ENCODE assay signal across 10 cellular contexts in genomic region chr17:8117367-8117979, GRCh38. TPM values are rescaled to one million over a fixed set of nuclear protein-coding genes. Genes with fewer than 3 reads are reported as not detected.
DNase-seq lines count a peak whose midpoint lies in the region; ATAC-seq and TF ChIP-seq lines count a peak whose summit lies in the region.
"Had no signal": no experiment of that assay in that cellular context is flagged by ENCODE, and none has a peak within 500 bp of the region (broad histone marks: within the 10 kb centered on the region; RNA-seq: fewer than 3 reads in every experiment).

No MANE protein-coding gene starts in this region.

- H3K36me3 ChIP-seq in ACC112 (ENCODE audit: insufficient read depth, low read length) (no peaks in the 10 kb centered on the region), HEK293 (ENCODE audit: control insufficient read depth in 2 of 2, insufficient read depth in 1 of 2, low read length in 2 of 2) (no peaks in the 10 kb centered on the region), brain microvascular endothelial cell (replicated peaks) (no peaks in the 10 kb centered on the region)

- DNase-seq in brain microvascular endothelial cell (no peak), HCEC 1CT (no peak), 8988T (no peak), COLO668 (lab: John Stamatoyannopoulos, UW; ENCODE audit: unreplicated experiment) (no peak)

- peak overlapping the region; percentile 81 for H3K4me3 ChIP-seq in ACC112 (ENCODE audit: low read depth, low read length)
- H3K4me3 ChIP-seq in HEK293 (ENCODE audit: low read depth, low read length) = peak overlapping the region; percentile 48
- peak overlapping the region; percentile 65 for H3K4me3 ChIP-seq in brain microvascular endothelial cell (ENCODE audit: low read depth, low read length)
- peak overlapping the region; percentile 38 for H3K4me3 ChIP-seq in mononuclear cell (ENCODE audit: low read length)

- no peak overlapping the region for H3K27ac ChIP-seq in ACC112 (ENCODE audit: low read depth, low read length)
- no peak overlapping the region; the same call in 1 of the 2 replicates for H3K27ac ChIP-seq in HEK293 (ENCODE audit: extremely low read depth, low read depth, low read length)
- no peak overlapping the region for H3K27ac ChIP-seq in brain microvascular endothelial cell

- no peak for ATAC-seq in HG02610 (IDR thresholded peaks at IDR 0.05; ENCODE audit: unreplicated experiment)

- TF ChIP-seq CTCF in HEK293 (tag by site-specific recombination; IDR thresholded peaks at IDR 0.05) = no peak
- no peak for TF ChIP-seq CTCF in brain microvascular endothelial cell (IDR thresholded peaks at IDR 0.05; ENCODE audit: low read depth, low read length, missing control alignments)

- no peaks in the 10 kb centered on the region for H3K79me2 ChIP-seq in ACC112 (ENCODE audit: control insufficient read depth, insufficient read depth, low read length, unreplicated experiment)

- H2AFZ ChIP-seq in ACC112 (ENCODE audit: low read length, unreplicated experiment) = peak overlapping the region; percentile 75

- H3K9me3 ChIP-seq in HEK293 (ENCODE audit: control insufficient read depth, insufficient read depth, low read depth, low read length) = no peaks in the 10 kb centered on the region
- H3K9me3 ChIP-seq in mononuclear cell (ENCODE audit: low read depth, low read length) = no peaks in the 10 kb centered on the region

- H3K27me3 ChIP-seq in ACC112 (ENCODE audit: insufficient read depth, low read length) (peaks cover 38% of the 10 kb centered on the region), brain microvascular endothelial cell (replicated peaks) (peaks cover 14% of the 10 kb centered on the region), mononuclear cell (ENCODE audit: insufficient read depth, low read length) (peaks cover 58% of the 10 kb centered on the region)

- CTCF ChIA-PET in HEK293 (lab: Yijun Ruan, JAX) = interaction anchor here (0.8 to 3.5 kb wide), 18 partner anchors 9 to 109 kb away, joined by 3 to 81 read pairs (median 16); partner anchors contain the start of gene ALOX12B

- H3K4me1 ChIP-seq in ACC112 (ENCODE audit: control insufficient read depth, insufficient read depth, low read length, unreplicated experiment) (peaks cover 5% of the 10 kb centered on the region), HEK293 (ENCODE audit: control insufficient read depth, insufficient read depth, low read length) (no peaks in the 10 kb centered on the region; the same call in 1 of the 2 replicates), mononuclear cell (ENCODE audit: insufficient read depth, low read length) (peaks cover 46% of the 10 kb centered on the region)

- in situ Hi-C loops in brain microvascular endothelial cell (cut with HindIII; ENCODE audit: low pct_ligation_motif_present, low sequenced_read_pairs) = loop anchor here (10.0 kb wide), 1 partner anchor 63 kb away; no protein-coding TSS in a partner anchor

- POLR2A ChIA-PET in HEK293 (lab: Yijun Ruan, JAX) = interaction anchor here (3.5 kb wide), 1 partner anchor 105 kb away, joined by 32 read pairs; no protein-coding TSS in a partner anchor

TF ChIP-seq in HEK293, 187 proteins besides CTCF, POLR2A, EP300 and RAD21:
- TF ChIP-seq ZBTB49 (tag by site-specific recombination; IDR thresholded peaks at IDR 0.05; ENCODE audit: low read depth) = no peak
- no peak for TF ChIP-seq ZNF555 (tag by site-specific recombination; conservative IDR thresholded peaks at IDR 0.05)
- TF ChIP-seq ZNF791 (tag by site-specific recombination; IDR thresholded peaks at IDR 0.05) = no peak

RNA-seq across cellular contexts. Expression of gene ALOXE3, which starts 0.8 kb away (rescaled TPM):
- 0.10 TPM for total RNA-seq in mononuclear cell
- total RNA-seq: left lobe of liver, SK-MEL-5 had no signal

RNA-seq across cellular contexts. Expression of gene HES7, which starts 6.4 kb away (rescaled TPM):
- not detected for total RNA-seq in mononuclear cell
- total RNA-seq: left lobe of liver, SK-MEL-5 had no signal

RNA-seq across cellular contexts. Expression of gene ALOX12B, which starts 30.0 kb away (rescaled TPM):
- not detected for total RNA-seq in mononuclear cell
- total RNA-seq: left lobe of liver had no signal

RNA-seq across cellular contexts. Expression of gene PER1, which starts 34.7 kb away (rescaled TPM):
- 250 TPM for total RNA-seq in mononuclear cell

RNA-seq across cellular contexts. Expression of gene VAMP2, which starts 45.3 kb away (rescaled TPM):
- total RNA-seq in mononuclear cell = 40.3 TPM
